23 cellular contexts compared by ENCODE assay signal in genomic region chr9:86344818-86345217, GRCh38.
"Had no signal": no experiment of that assay in that cellular context is flagged by ENCODE, and none has a peak within 500 bp of the region (broad histone marks: within the 10 kb centered on the region; RNA-seq: fewer than 3 reads in every experiment).

No MANE protein-coding gene starts in this region.

- H3K27ac Mint-ChIP-seq: activated naive CD4-positive, alpha-beta T cell treated with anti-CD3 and anti-CD28 coated beads, Interleukin-2, amount 50 U/mL, for 72 hours; memory B cell had no signal

- H3K27ac ChIP-seq: colonic mucosa, dorsolateral prefrontal cortex, esophagus muscularis mucosa, stomach, suprapubic skin, tibial nerve had no signal

- ATAC-seq: activated naive CD4-positive, alpha-beta T cell treated with anti-CD3 and anti-CD28 coated beads, Interleukin-2, amount 50 U/mL, for 72 hours; effector memory CD8-positive, alpha-beta T cell; sciatic nerve; SK-N-SH treated with all-trans-retinoic acid at 6 μM for 48 hours; stimulated activated effector memory CD8-positive, alpha-beta T cell treated with anti-CD3 and anti-CD28 coated beads, Interleukin-12 subunit alpha, Interleukin-12 subunit beta, amount 100 ng/mL, for 72 hours had no signal

- H3K4me1 ChIP-seq: colonic mucosa had no signal

- H3K36me3 ChIP-seq: colonic mucosa had no signal

- DNase-seq: activated CD4-positive, alpha-beta T cell treated with anti-CD3 and anti-CD28 coated beads, Interleukin-2, amount 50 U/mL, for 1 hour; activated CD4-positive, CD25-positive, alpha-beta regulatory T cell; activated T-cell treated with anti-CD3 and anti-CD28 coated beads for 4 hours; amniotic stem cell; colonic mucosa; dorsolateral prefrontal cortex; effector memory CD8-positive, alpha-beta T cell; glutamatergic neuron; hippocampal formation; occipital lobe; posterior cingulate gyrus; small intestine; stimulated activated CD4-positive, alpha-beta T cell treated with anti-CD3 and anti-CD28 coated beads, Interleukin-2, amount 100 ng/mL, for 24 hours; stomach; T1000 had no signal

- H3K4me3 Mint-ChIP-seq: memory B cell; stimulated activated effector memory CD8-positive, alpha-beta T cell treated with anti-CD3 and anti-CD28 coated beads, Interleukin-12 subunit alpha, Interleukin-12 subunit beta, amount 100 ng/mL, for 72 hours had no signal

- H3K27me3 ChIP-seq: colonic mucosa, dorsolateral prefrontal cortex, esophagus muscularis mucosa, stomach, suprapubic skin, tibial nerve had no signal

- H3K4me3 ChIP-seq: colonic mucosa, dorsolateral prefrontal cortex, esophagus muscularis mucosa, stomach, suprapubic skin, tibial nerve had no signal

- H3K27me3 Mint-ChIP-seq: effector memory CD8-positive, alpha-beta T cell; memory B cell had no signal

- H3K9me3 Mint-ChIP-seq: activated naive CD4-positive, alpha-beta T cell treated with anti-CD3 and anti-CD28 coated beads, Interleukin-2, amount 50 U/mL, for 72 hours; effector memory CD8-positive, alpha-beta T cell; memory B cell; stimulated activated effector memory CD8-positive, alpha-beta T cell treated with anti-CD3 and anti-CD28 coated beads, Interleukin-12 subunit alpha, Interleukin-12 subunit beta, amount 100 ng/mL, for 72 hours had no signal

- H3K9me3 ChIP-seq: colonic mucosa, esophagus muscularis mucosa, stomach, suprapubic skin, tibial nerve had no signal
